ENCODE assay signal across 22 cellular contexts in genomic region chr20:38579219-38579618, GRCh38. TPM values are rescaled to one million over a fixed set of nuclear protein-coding genes. Genes with fewer than 3 reads are reported as not detected.
A peak's percentile ranks its signal among the peaks of the same experiment; 100 is the strongest.
DNase-seq lines count a peak whose midpoint lies in the region; ATAC-seq and TF ChIP-seq lines count a peak whose summit lies in the region.
"Had no signal": no experiment of that assay in that cellular context is flagged by ENCODE, and none has a peak within 500 bp of the region (broad histone marks: within the 10 kb centered on the region; RNA-seq: fewer than 3 reads in every experiment).

No MANE protein-coding gene starts in this region.

- no peak overlapping the region for H2BK15ac ChIP-seq in mesenchymal stem cell (ENCODE audit: low read depth, poor library complexity, severe bottlenecking)

- no peak overlapping the region for H2BK120ac ChIP-seq in mesenchymal stem cell (ENCODE audit: low read depth, low read length)

- H3K4me3 ChIP-seq in Panc1 (ENCODE audit: low read depth in 2 of 2, low read length in 2 of 2) (no peak overlapping the region), heart left ventricle (no peak overlapping the region), mesenchymal stem cell (ENCODE audit: insufficient read depth in 1 of 2, low read depth in 1 of 2, low read length in 2 of 2) (no peak overlapping the region)

- H3K23ac ChIP-seq in mesenchymal stem cell (ENCODE audit: low read length in 2 of 2), result no peak overlapping the region

- H3K4me1 ChIP-seq in Panc1 (ENCODE audit: control insufficient read depth, insufficient read depth, low read length), result no peaks in the 10 kb centered on the region
- H3K4me1 ChIP-seq in heart left ventricle, result peaks cover 0 to 31% (median 14%) of the 10 kb centered on the region in 12 donors
- H3K4me1 ChIP-seq in mesenchymal stem cell (ENCODE audit: control insufficient read depth, insufficient read depth, low read depth, low read length), result peaks cover 29% of the 10 kb centered on the region

- no peak overlapping the region for H4K8ac ChIP-seq in mesenchymal stem cell (ENCODE audit: low read length)

- no peaks in the 10 kb centered on the region for H3K9me3 Mint-ChIP-seq in activated T-helper 1 cell treated with anti-CD3 and anti-CD28 coated beads, Interleukin-12 subunit alpha, Interleukin-12 subunit beta, Interleukin-2, Interleukin-4 antibody, amounts not matched to agents 30 ng/mL and 10 ng/mL and 1 ng/mL, durations not matched to agents 14 hours and 24 hours and 36 hours
- H3K9me3 Mint-ChIP-seq: activated naive CD8-positive, alpha-beta T cell treated with anti-CD3 and anti-CD28 coated beads, Interleukin-2, amount 50 U/mL, for 24 hours; brain; memory B cell had no signal

- CTCF ChIA-PET in Panc1 (lab: Charles Lee), result no interaction called here

- no peak overlapping the region for H3K27ac Mint-ChIP-seq in activated T-helper 1 cell treated with anti-CD3 and anti-CD28 coated beads, Interleukin-12 subunit alpha, Interleukin-12 subunit beta, Interleukin-2, Interleukin-4 antibody, amounts not matched to agents 30 ng/mL and 10 ng/mL and 1 ng/mL, durations not matched to agents 14 hours and 24 hours and 36 hours
- H3K27ac Mint-ChIP-seq: activated naive CD8-positive, alpha-beta T cell treated with anti-CD3 and anti-CD28 coated beads, Interleukin-2, amount 50 U/mL, for 24 hours; memory B cell; progenitor cell of endocrine pancreas had no signal

- TF ChIP-seq CTCF in Panc1 (IDR thresholded peaks at IDR 0.05) (no peak), heart left ventricle (IDR thresholded peaks at IDR 0.05) (no peak)

- intact Hi-C loops in Panc1 (cut with micrococcal nuclease; ENCODE audit: unreplicated experiment), result no loop called here
- intact Hi-C loops in heart left ventricle (cut with DNase I), result no loop called here
- intact Hi-C loops in posterior cingulate gyrus (cut with DNase I), result no loop called here
- intact Hi-C loops in activated T-helper 1 cell treated with anti-CD3 and anti-CD28 coated beads, Interleukin-12 subunit alpha, Interleukin-12 subunit beta, Interleukin-2, Interleukin-4 antibody, amounts not matched to agents 30 ng/mL and 10 ng/mL and 1 ng/mL, durations not matched to agents 14 hours and 24 hours and 36 hours (cut with micrococcal nuclease), result no loop called here

- in situ Hi-C loops in Panc1 (cut with HindIII; ENCODE audit: low pct_unique_long_range_greater_than_20kb, low sequenced_read_pairs), result no loop called here

- DNase-seq in NCI-H2227 (lab: John Stamatoyannopoulos, UW; ENCODE audit: unreplicated experiment) (peak; percentile 33), NCI-H2227 treated with DMSO at 0.1 percent for 48 hours (lab: John Stamatoyannopoulos, UW) (no peak), Panc1 (ENCODE audit: low read depth, low spot score) (no peak), heart left ventricle (peak in 4 of 5 donors; percentile 33 to 71 (median 50)), mesenchymal stem cell (no peak), posterior cingulate gyrus (no peak), NCI-H774 (lab: John Stamatoyannopoulos, UW) (no peak)
- DNase-seq in activated T-helper 1 cell treated with anti-CD3 and anti-CD28 coated beads, Interleukin-12 subunit alpha, Interleukin-12 subunit beta, Interleukin-2, Interleukin-4 antibody, amounts not matched to agents 30 ng/mL and 10 ng/mL and 1 ng/mL, durations not matched to agents 14 hours and 24 hours and 36 hours (ENCODE audit: low spot score), result no peak
- DNase-seq: activated CD4-positive, alpha-beta T cell treated with anti-CD3 and anti-CD28 coated beads for 1 hour; activated naive CD8-positive, alpha-beta T cell treated with anti-CD3 and anti-CD28 coated beads, Interleukin-2, amount 50 U/mL, for 24 hours; AML-193; GOT3; NCI-H1436 treated with DMSO at 0.1 percent for 48 hours; stimulated activated CD4-positive, alpha-beta T cell treated with anti-CD3 and anti-CD28 coated beads, Interleukin-4, amount 100 ng/mL, for 1 hour; T1000 had no signal

- H2BK12ac ChIP-seq in mesenchymal stem cell (ENCODE audit: low read length in 2 of 2), result no peak overlapping the region

- H3K4me2 ChIP-seq in mesenchymal stem cell (ENCODE audit: low read length, poor library complexity, severe bottlenecking), result no peak overlapping the region

- no peak overlapping the region for H3K14ac ChIP-seq in mesenchymal stem cell (ENCODE audit: low read length in 2 of 2)

- H2AK5ac ChIP-seq in mesenchymal stem cell (ENCODE audit: low read length, severe bottlenecking), result peak overlapping the region; percentile 47

- POLR2A ChIA-PET in Panc1 (lab: Charles Lee), result no interaction called here

- H3K4ac ChIP-seq in mesenchymal stem cell (ENCODE audit: low read depth in 1 of 2, low read length in 2 of 2), result no peak overlapping the region

- peaks cover 9% of the 10 kb centered on the region for H3K36me3 ChIP-seq in Panc1 (ENCODE audit: control insufficient read depth, insufficient read depth, low read length)
- peaks cover 0 to 37% (median 28%) of the 10 kb centered on the region in 9 donors for H3K36me3 ChIP-seq in heart left ventricle
- peaks cover 0 to 43% of the 10 kb centered on the region in 2 experiments for H3K36me3 ChIP-seq in mesenchymal stem cell (ENCODE audit: control insufficient read depth in 1 of 2, insufficient read depth in 2 of 2, low read depth in 1 of 2, low read length in 2 of 2)

- no peaks in the 10 kb centered on the region for H3K79me1 ChIP-seq in mesenchymal stem cell (replicated peaks; ENCODE audit: low read length, poor library complexity, severe bottlenecking)

- no TSS peak for BruUV-seq in Panc1 (replicated peaks; lab: Mats Ljungman, UMichigan)

- H4K91ac ChIP-seq in mesenchymal stem cell (ENCODE audit: low read length), result no peak overlapping the region

- H3K9ac ChIP-seq in mesenchymal stem cell (ENCODE audit: low read length), result no peak overlapping the region

- H3K27me3 ChIP-seq in Panc1 (ENCODE audit: control insufficient read depth, insufficient read depth, low read length) (no peaks in the 10 kb centered on the region), heart left ventricle (no peaks in the 10 kb centered on the region), mesenchymal stem cell (ENCODE audit: control insufficient read depth in 1 of 2, insufficient read depth in 1 of 2, low read length in 2 of 2) (peaks cover 3 to 23% of the 10 kb centered on the region in 2 experiments)

- H3K18ac ChIP-seq in mesenchymal stem cell (ENCODE audit: low read depth in 1 of 2, low read length in 2 of 2), result no peak overlapping the region

- no peak for TF ChIP-seq POLR2A in heart left ventricle (IDR thresholded peaks at IDR 0.05)

- no peak overlapping the region for H3K4me3 Mint-ChIP-seq in activated T-helper 1 cell treated with anti-CD3 and anti-CD28 coated beads, Interleukin-12 subunit alpha, Interleukin-12 subunit beta, Interleukin-2, Interleukin-4 antibody, amounts not matched to agents 30 ng/mL and 10 ng/mL and 1 ng/mL, durations not matched to agents 14 hours and 24 hours and 36 hours
- H3K4me3 Mint-ChIP-seq: activated naive CD8-positive, alpha-beta T cell treated with anti-CD3 and anti-CD28 coated beads, Interleukin-2, amount 50 U/mL, for 24 hours; brain; memory B cell had no signal

- H3K9me3 ChIP-seq in Panc1 (ENCODE audit: control insufficient read depth, insufficient read depth, low read depth, low read length) (no peaks in the 10 kb centered on the region), heart left ventricle (no peaks in the 10 kb centered on the region), mesenchymal stem cell (ENCODE audit: control insufficient read depth, low read length) (no peaks in the 10 kb centered on the region)

- peaks cover 18% of the 10 kb centered on the region for H3K36me3 Mint-ChIP-seq in activated T-helper 1 cell treated with anti-CD3 and anti-CD28 coated beads, Interleukin-12 subunit alpha, Interleukin-12 subunit beta, Interleukin-2, Interleukin-4 antibody, amounts not matched to agents 30 ng/mL and 10 ng/mL and 1 ng/mL, durations not matched to agents 14 hours and 24 hours and 36 hours (ENCODE audit: low read depth)

- no peak overlapping the region for H2BK5ac ChIP-seq in mesenchymal stem cell (ENCODE audit: low read depth, low read length, poor library complexity, severe bottlenecking)

- 47 to 64% (median 52%) methylated on average over 5 of the region's 5 CpGs for WGBS in heart left ventricle, 4 donors
- WGBS in mesenchymal stem cell, result 88% methylated on average over 5 of the region's 5 CpGs

- H3K4me1 Mint-ChIP-seq in activated T-helper 1 cell treated with anti-CD3 and anti-CD28 coated beads, Interleukin-12 subunit alpha, Interleukin-12 subunit beta, Interleukin-2, Interleukin-4 antibody, amounts not matched to agents 30 ng/mL and 10 ng/mL and 1 ng/mL, durations not matched to agents 14 hours and 24 hours and 36 hours (ENCODE audit: low read depth), result no peaks in the 10 kb centered on the region
- H3K4me1 Mint-ChIP-seq: activated naive CD8-positive, alpha-beta T cell treated with anti-CD3 and anti-CD28 coated beads, Interleukin-2, amount 50 U/mL, for 24 hours; memory B cell had no signal

- H3K27me3 Mint-ChIP-seq in activated T-helper 1 cell treated with anti-CD3 and anti-CD28 coated beads, Interleukin-12 subunit alpha, Interleukin-12 subunit beta, Interleukin-2, Interleukin-4 antibody, amounts not matched to agents 30 ng/mL and 10 ng/mL and 1 ng/mL, durations not matched to agents 14 hours and 24 hours and 36 hours (ENCODE audit: insufficient read depth), result no peaks in the 10 kb centered on the region
- H3K27me3 Mint-ChIP-seq: activated naive CD8-positive, alpha-beta T cell treated with anti-CD3 and anti-CD28 coated beads, Interleukin-2, amount 50 U/mL, for 24 hours; brain; memory B cell; progenitor cell of endocrine pancreas had no signal

- no peak overlapping the region for H3K27ac ChIP-seq in Panc1 (ENCODE audit: low read length)
- peak overlapping the region in 3 of 12 donors; percentile 7 to 18 (median 8) for H3K27ac ChIP-seq in heart left ventricle
- H3K27ac ChIP-seq in mesenchymal stem cell (ENCODE audit: low read length, poor library complexity, severe bottlenecking), result peak overlapping the region; percentile 17
- H3K27ac ChIP-seq: 22Rv1, HL-60 had no signal

- no peak overlapping the region for H2AFZ ChIP-seq in mesenchymal stem cell (ENCODE audit: low read depth, low read length)

- 0 out of 2 replicates have a peak, but pooled peaks have one; percentile 40 for ATAC-seq in Panc1
- peak; percentile 75 to 85 (median 82) for ATAC-seq in heart left ventricle
- ATAC-seq: activated naive CD8-positive, alpha-beta T cell treated with anti-CD3 and anti-CD28 coated beads, Interleukin-2, amount 50 U/mL, for 24 hours had no signal

RNA-seq across cellular contexts. Expression of gene ADIG, which starts 1.8 kb away (rescaled TPM):
- not detected for total RNA-seq in Panc1 (2021; ENCODE audit: unreplicated experiment)
- not detected for polyA plus RNA-seq in Panc1 (2012; ENCODE audit: insufficient read length)
- not detected for total RNA-seq in heart left ventricle
- polyA plus RNA-seq in heart left ventricle, result not detected
- not detected for polyA plus RNA-seq in mesenchymal stem cell (2013, experiment 1 of 2)
- not detected for polyA plus RNA-seq in mesenchymal stem cell (2013, experiment 2 of 2)
- total RNA-seq in activated T-helper 1 cell treated with anti-CD3 and anti-CD28 coated beads, Interleukin-12 subunit alpha, Interleukin-12 subunit beta, Interleukin-2, Interleukin-4 antibody, amounts not matched to agents 30 ng/mL and 10 ng/mL and 1 ng/mL, durations not matched to agents 14 hours and 24 hours and 36 hours, result not detected in 2 replicates
- total RNA-seq: Daoy, progenitor cell of endocrine pancreas had no signal
- polyA plus RNA-seq: neural cell had no signal

RNA-seq across cellular contexts. Expression of gene ARHGAP40, which starts 22.4 kb away (rescaled TPM):
- 0.18 TPM for total RNA-seq in Panc1 (2021; ENCODE audit: unreplicated experiment)
- not detected for polyA plus RNA-seq in Panc1 (2012; ENCODE audit: insufficient read length)
- total RNA-seq in heart left ventricle, result not detected
- polyA plus RNA-seq in heart left ventricle, result under 1 TPM in 1 of 2 donors, not detected in 1; 0.03 TPM
- polyA plus RNA-seq in mesenchymal stem cell (2013, experiment 1 of 2), result not detected
- not detected for polyA plus RNA-seq in mesenchymal stem cell (2013, experiment 2 of 2)
- total RNA-seq in activated T-helper 1 cell treated with anti-CD3 and anti-CD28 coated beads, Interleukin-12 subunit alpha, Interleukin-12 subunit beta, Interleukin-2, Interleukin-4 antibody, amounts not matched to agents 30 ng/mL and 10 ng/mL and 1 ng/mL, durations not matched to agents 14 hours and 24 hours and 36 hours, result not detected in 2 replicates
- total RNA-seq: Daoy, progenitor cell of endocrine pancreas had no signal

Comparison
In these comparisons a context has a peak if more than half of its experiments do, and no peak if none do; other contexts are left out.
1. DNase-seq: peak in NCI-H2227 (single experiment) and heart left ventricle (4 of 5); none in NCI-H2227 treated with DMSO at 0.1 percent for 48 hours (single experiment), Panc1 (single experiment), mesenchymal stem cell (single experiment), posterior cingulate gyrus (0 of 10), NCI-H774 (single experiment) and activated T-helper 1 cell treated with anti-CD3 and anti-CD28 coated beads, Interleukin-12 subunit alpha, Interleukin-12 subunit beta, Interleukin-2, Interleukin-4 antibody, amounts not matched to agents 30 ng/mL and 10 ng/mL and 1 ng/mL, durations not matched to agents 14 hours and 24 hours and 36 hours (single experiment).